In genomic region chr17:27376637-27377547, GRCh38 we compare ENCODE assay signal across 17 cellular contexts.
DNase-seq lines count a peak whose midpoint lies in the region; ATAC-seq, FAIRE-seq and TF ChIP-seq lines count a peak whose summit lies in the region.
"Had no signal": no experiment of that assay in that cellular context is flagged by ENCODE, and none has a peak within 500 bp of the region (broad histone marks: within the 10 kb centered on the region; RNA-seq: fewer than 3 reads in every experiment).

No MANE protein-coding gene starts in this region.

- no peaks in the 10 kb centered on the region for H3K79me2 ChIP-seq in endothelial cell of umbilical vein (ENCODE audit: control insufficient read depth, insufficient read depth, low read length)

- DNase-seq in HCEC 1CT (peak; percentile 43), RKO (ENCODE audit: low spot score) (peak; percentile 60), endothelial cell of umbilical vein (ENCODE audit: low read depth, low spot score) (peak; percentile 43), sigmoid colon (peak; percentile 17), prostate gland (ENCODE audit: low spot score) (no peak), NCI-H146 treated with DMSO at 0.1 percent for 48 hours (lab: John Stamatoyannopoulos, UW; ENCODE audit: unreplicated experiment) (no peak)
- DNase-seq: CD4-positive, CD25-positive, alpha-beta regulatory T cell; cerebellar nuclear complex; hypothalamus; left colon; naive thymus-derived CD4-positive, alpha-beta T cell; NCI-H1092; NCI-H446; stimulated activated CD4-positive, alpha-beta T cell treated with anti-CD3 and anti-CD28 coated beads, Interleukin-2, amount 100 ng/mL, for 48 hours had no signal

- no peak overlapping the region for H3K9ac ChIP-seq in endothelial cell of umbilical vein (replicated peaks; ENCODE audit: extremely low read depth, insufficient read depth, low read length)

- no TSS peak for BruUV-seq in endothelial cell of umbilical vein (replicated peaks; lab: Mats Ljungman, UMichigan)

- no peaks in the 10 kb centered on the region for H4K20me1 ChIP-seq in endothelial cell of umbilical vein (replicated peaks; ENCODE audit: control insufficient read depth, extremely low read depth, insufficient read depth, low read length)

- 78 to 79% methylated on average over 5 of the region's 5 CpGs for WGBS in sigmoid colon, 2 donors
- 67% methylated on average over 5 of the region's 5 CpGs for WGBS in prostate gland

- CTCF ChIA-PET in endothelial cell of umbilical vein (lab: Charles Lee), result interaction anchor here (1.0 to 1.9 kb wide), 3 partner anchors 22 to 223 kb away, joined by 3 to 7 read pairs (median 3); no protein-coding TSS in a partner anchor

- H3K4me2 ChIP-seq in endothelial cell of umbilical vein (ENCODE audit: insufficient read depth, low read length), result no peak overlapping the region

- ATAC-seq in HG03175 (IDR thresholded peaks at IDR 0.05; ENCODE audit: unreplicated experiment) (no peak), GM18519 (IDR thresholded peaks at IDR 0.05; ENCODE audit: low FRiP score, unreplicated experiment) (no peak)
- ATAC-seq: left colon; naive thymus-derived CD4-positive, alpha-beta T cell had no signal

- H3K9me1 ChIP-seq in endothelial cell of umbilical vein (replicated peaks; ENCODE audit: control insufficient read depth, extremely low read depth, insufficient read depth, low read length), result no peaks in the 10 kb centered on the region

- peak; percentile 74 for FAIRE-seq in endothelial cell of umbilical vein (lab: Jason Lieb, UNC)
- FAIRE-seq: GM19239 had no signal

- H3K27ac ChIP-seq in endothelial cell of umbilical vein (ENCODE audit: insufficient read depth, low read depth, low read length), result peak overlapping the region; percentile 68
- H3K27ac ChIP-seq in sigmoid colon, result peak overlapping the region in 3 of 4 donors; percentile 58 to 80 (median 75)
- peak overlapping the region in 1 of 2 donors; percentile 20 for H3K27ac ChIP-seq in prostate gland

- no peak for TF ChIP-seq EP300 in sigmoid colon (IDR thresholded peaks at IDR 0.05)

- H3K9me3 ChIP-seq in endothelial cell of umbilical vein (replicated peaks; ENCODE audit: control insufficient read depth, insufficient read depth, low read length) (no peaks in the 10 kb centered on the region), sigmoid colon (no peaks in the 10 kb centered on the region), prostate gland (no peaks in the 10 kb centered on the region)

- no peak overlapping the region for H2AFZ ChIP-seq in endothelial cell of umbilical vein (ENCODE audit: low read depth, low read length)

- H3K36me3 ChIP-seq in endothelial cell of umbilical vein (ENCODE audit: control insufficient read depth in 2 of 2, extremely low read depth in 1 of 2, insufficient read depth in 2 of 2, low read length in 2 of 2) (no peaks in the 10 kb centered on the region), sigmoid colon (no peaks in the 10 kb centered on the region), prostate gland (no peaks in the 10 kb centered on the region)

- TF ChIP-seq CTCF in endothelial cell of umbilical vein (IDR thresholded peaks at IDR 0.05; ENCODE audit: extremely low read depth in 1 of 2, insufficient read depth in 1 of 2, low read depth in 1 of 2, low read length in 2 of 2), result no peak
- no peak for TF ChIP-seq CTCF in sigmoid colon (IDR thresholded peaks at IDR 0.05)
- no peak for TF ChIP-seq CTCF in prostate gland (IDR thresholded peaks at IDR 0.05)

- H3K27me3 ChIP-seq in endothelial cell of umbilical vein (ENCODE audit: control insufficient read depth in 2 of 2, insufficient read depth in 2 of 2, low read length in 2 of 2) (no peaks in the 10 kb centered on the region), sigmoid colon (no peaks in the 10 kb centered on the region), prostate gland (replicated peaks; ENCODE audit: insufficient read depth) (no peaks in the 10 kb centered on the region)

- intact Hi-C loops in endothelial cell of umbilical vein (cut with micrococcal nuclease) (no loop called here), sigmoid colon (cut with DNase I) (no loop called here), prostate gland (cut with DNase I) (no loop called here)

- dilution Hi-C loops in endothelial cell of umbilical vein (cut with MboI; ENCODE audit: extremely low pct_ligation_motif_present, low sequenced_read_pairs), result no loop called here

- TF ChIP-seq POLR2A in endothelial cell of umbilical vein (IDR thresholded peaks at IDR 0.05; ENCODE audit: low read depth, low read length) (no peak), sigmoid colon (IDR thresholded peaks at IDR 0.05) (no peak), prostate gland (IDR thresholded peaks at IDR 0.05) (no peak)

- H3K4me1 ChIP-seq in endothelial cell of umbilical vein (ENCODE audit: control insufficient read depth, extremely low read depth, insufficient read depth, low read length), result peaks cover 23% of the 10 kb centered on the region
- H3K4me1 ChIP-seq in sigmoid colon, result peaks cover 0 to 54% (median 45%) of the 10 kb centered on the region in 4 donors
- peaks cover 11% of the 10 kb centered on the region for H3K4me1 ChIP-seq in prostate gland (replicated peaks)

- no peak overlapping the region for H3K4me3 ChIP-seq in endothelial cell of umbilical vein (replicated peaks in 1 of 3; ENCODE audit: insufficient read depth in 1 of 3, low read depth in 1 of 3, low read length in 3 of 3)
- H3K4me3 ChIP-seq in sigmoid colon, result no peak overlapping the region
- no peak overlapping the region for H3K4me3 ChIP-seq in prostate gland

- POLR2A ChIA-PET in endothelial cell of umbilical vein (lab: Charles Lee), result no interaction called here

TF ChIP-seq in endothelial cell of umbilical vein, 7 proteins besides CTCF, POLR2A, EP300 and RAD21:
- no peak for TF ChIP-seq POLR2AphosphoS5 (IDR thresholded peaks at IDR 0.05; ENCODE audit: insufficient read depth, low read depth, low read length)
- TF ChIP-seq GATA2 (IDR thresholded peaks at IDR 0.05; ENCODE audit: insufficient read depth, insufficient read length, low read depth, low read length), result peak; percentile 20
TF ChIP-seq in endothelial cell of umbilical vein: peak in this region for 1.

Comparison
In these comparisons a context has a peak if more than half of its experiments do, and no peak if none do; other contexts are left out.
1. DNase-seq: peak in HCEC 1CT (single experiment), RKO (single experiment), endothelial cell of umbilical vein (single experiment) and sigmoid colon (single experiment); none in prostate gland (single experiment) and NCI-H146 treated with DMSO at 0.1 percent for 48 hours (single experiment).